ENCODE assay signal across 10 cellular contexts in genomic region chr14:29925736-29926135, GRCh38. TPM values are rescaled to one million over a fixed set of nuclear protein-coding genes. Genes with fewer than 3 reads are reported as not detected.
DNase-seq lines count a peak whose midpoint lies in the region; ATAC-seq and TF ChIP-seq lines count a peak whose summit lies in the region.
"Had no signal": no experiment of that assay in that cellular context is flagged by ENCODE, and none has a peak within 500 bp of the region (broad histone marks: within the 10 kb centered on the region; RNA-seq: fewer than 3 reads in every experiment).

No MANE protein-coding gene starts in this region.

- H3K4me2 ChIP-seq in PC-3 (ENCODE audit: low read length) = peak overlapping the region; percentile 98
- H3K4me2 ChIP-seq in parathyroid adenoma (ENCODE audit: low read length) = peak overlapping the region; percentile 96

- H3K9ac ChIP-seq in PC-3 (ENCODE audit: low read length) (no peak overlapping the region), parathyroid adenoma (no peak overlapping the region)

- WGBS in esophagus squamous epithelium, 2 donors = 28 to 35% methylated on average over 3 of the region's 3 CpGs

- H2AFZ ChIP-seq in PC-3 (ENCODE audit: low read length) (no peak overlapping the region), parathyroid adenoma (no peak overlapping the region)

- no TSS peak for BruUV-seq in PC-3 (replicated peaks; lab: Mats Ljungman, UMichigan)

- POLR2A ChIA-PET in PC-3 (lab: Charles Lee; ENCODE audit: unreplicated experiment) = no interaction called here

- H3K36me3 ChIP-seq in PC-3 (ENCODE audit: low read depth, low read length) = no peaks in the 10 kb centered on the region
- H3K36me3 ChIP-seq in esophagus squamous epithelium = no peaks in the 10 kb centered on the region
- no peaks in the 10 kb centered on the region for H3K36me3 ChIP-seq in parathyroid adenoma (ENCODE audit: control insufficient read depth, insufficient read depth, low read length)
- H3K36me3 ChIP-seq in brain microvascular endothelial cell (replicated peaks) = no peaks in the 10 kb centered on the region
- H3K36me3 ChIP-seq: pancreas had no signal

- H3K4me3 ChIP-seq in PC-3 (ENCODE audit: low read length) (peak overlapping the region; percentile 74; the same call in 1 of the 2 replicates), esophagus squamous epithelium (peak overlapping the region in 3 of 4 donors; percentile 50 to 74 (median 65)), parathyroid adenoma (ENCODE audit: low read depth, low read length) (peak overlapping the region; percentile 75), brain microvascular endothelial cell (ENCODE audit: low read depth, low read length) (no peak overlapping the region)

- intact Hi-C loops in PC-3 (cut with micrococcal nuclease) = loop anchor here (10.0 kb wide), 1 partner anchor 289 kb away; no protein-coding TSS in a partner anchor
- intact Hi-C loops in esophagus squamous epithelium (cut with DNase I) = no loop called here

- in situ Hi-C loops in brain microvascular endothelial cell (cut with HindIII; ENCODE audit: low pct_ligation_motif_present, low sequenced_read_pairs) = no loop called here

- TF ChIP-seq CTCF in PC-3 (conservative IDR thresholded peaks at IDR 0.05; ENCODE audit: low read depth, low read length) (no peak), esophagus squamous epithelium (IDR thresholded peaks at IDR 0.05) (no peak), parathyroid adenoma (IDR thresholded peaks at IDR 0.05) (no peak), brain microvascular endothelial cell (IDR thresholded peaks at IDR 0.05; ENCODE audit: low read depth, low read length, missing control alignments) (no peak)

- no peaks in the 10 kb centered on the region for H4K20me1 ChIP-seq in PC-3 (ENCODE audit: low read length)

- H3K9me3 ChIP-seq in PC-3 (ENCODE audit: low read length) (no peaks in the 10 kb centered on the region), esophagus squamous epithelium (no peaks in the 10 kb centered on the region), parathyroid adenoma (ENCODE audit: control insufficient read depth, low read length) (no peaks in the 10 kb centered on the region)
- H3K9me3 ChIP-seq: pancreas had no signal

- H3K27me3 ChIP-seq in PC-3 (ENCODE audit: low read length) (no peaks in the 10 kb centered on the region), esophagus squamous epithelium (peaks cover 0 to 35% (median 0%) of the 10 kb centered on the region in 4 donors), parathyroid adenoma (ENCODE audit: control insufficient read depth, insufficient read depth, low read length) (no peaks in the 10 kb centered on the region), brain microvascular endothelial cell (replicated peaks) (no peaks in the 10 kb centered on the region)
- H3K27me3 ChIP-seq: pancreas had no signal

- H3F3A ChIP-seq in PC-3 (ENCODE audit: low read length, unreplicated experiment) = no peaks in the 10 kb centered on the region

- no peaks in the 10 kb centered on the region for H3K9me2 ChIP-seq in PC-3 (replicated peaks; ENCODE audit: low read length)

- H3K79me2 ChIP-seq in PC-3 (ENCODE audit: low read length) (no peaks in the 10 kb centered on the region), parathyroid adenoma (no peaks in the 10 kb centered on the region)

- TF ChIP-seq POLR2A in esophagus squamous epithelium (IDR thresholded peaks at IDR 0.05) = no peak

- ATAC-seq in PC-3 (no peak), GM21576 (IDR thresholded peaks at IDR 0.05; ENCODE audit: unreplicated experiment) (no peak)
- ATAC-seq: pancreas had no signal

- peaks cover 18% of the 10 kb centered on the region for H3K4me1 ChIP-seq in PC-3 (ENCODE audit: insufficient read depth, low read length)
- H3K4me1 ChIP-seq in esophagus squamous epithelium = peaks cover 11 to 28% (median 11%) of the 10 kb centered on the region in 3 donors
- H3K4me1 ChIP-seq in parathyroid adenoma = peaks cover 10% of the 10 kb centered on the region

- H3K27ac ChIP-seq in PC-3 (ENCODE audit: low read length) = no peak overlapping the region
- no peak overlapping the region for H3K27ac ChIP-seq in esophagus squamous epithelium
- no peak overlapping the region for H3K27ac ChIP-seq in parathyroid adenoma
- no peak overlapping the region for H3K27ac ChIP-seq in brain microvascular endothelial cell
- H3K27ac ChIP-seq: pancreas had no signal

- CTCF ChIA-PET in PC-3 (lab: Charles Lee) = interaction anchor here (0.6 kb wide), 1 partner anchor 882 kb away, joined by 3 read pairs; no protein-coding TSS in a partner anchor

- DNase-seq in EL (peak; percentile 47), PC-3 (no peak), esophagus squamous epithelium (lab: John Stamatoyannopoulos, UW) (no peak), GOT3 (lab: John Stamatoyannopoulos, UW) (no peak), cerebellar nuclear complex (lab: John Stamatoyannopoulos, UW) (no peak), brain microvascular endothelial cell (no peak)
- DNase-seq: activated CD4-positive, alpha-beta memory T cell treated with anti-CD3 and anti-CD28 coated beads for 36 hours had no signal

RNA-seq across cellular contexts. Expression of gene PRKD1, which starts 1.9 kb away (rescaled TPM):
- total RNA-seq in PC-3 (2014; rRNA removed) = 1.2 and 3.0 TPM in 2 replicates
- 10 to 100 TPM in 1 of 4 donors, 1 to 10 TPM in 2, under 1 TPM in 1; 0.30 to 10.7 (median 2.2) TPM for total RNA-seq in esophagus squamous epithelium
- total RNA-seq: activated CD4-positive, alpha-beta memory T cell treated with anti-CD3 and anti-CD28 coated beads for 36 hours had no signal
